In genomic region chr12:116194935-116195431, GRCh38 we compare ENCODE assay signal across 7 cellular contexts.
DNase-seq lines count a peak whose midpoint lies in the region; ATAC-seq and TF ChIP-seq lines count a peak whose summit lies in the region.

No MANE protein-coding gene starts in this region.

- H3K36me3 Mint-ChIP-seq in activated CD4-positive, alpha-beta T cell treated with anti-CD3 and anti-CD28 coated beads, Interleukin-2, amount 10 ng/mL, durations not matched to agents 24 days and 14 days (ENCODE audit: low read depth) = peaks cover 1% of the 10 kb centered on the region
- H3K36me3 Mint-ChIP-seq in natural killer cell = no peaks in the 10 kb centered on the region
- H3K36me3 Mint-ChIP-seq in mesothelial cell of epicardium = no peaks in the 10 kb centered on the region

- no peak for TF ChIP-seq CTCF in natural killer cell (IDR thresholded peaks at IDR 0.05)
- TF ChIP-seq CTCF in mesothelial cell of epicardium (IDR thresholded peaks at IDR 0.05; ENCODE audit: unreplicated experiment) = no peak

- H3K27me3 Mint-ChIP-seq in activated CD4-positive, alpha-beta T cell treated with anti-CD3 and anti-CD28 coated beads, Interleukin-2, amount 10 ng/mL, durations not matched to agents 24 days and 14 days = no peaks in the 10 kb centered on the region
- H3K27me3 Mint-ChIP-seq in natural killer cell (ENCODE audit: low read depth in 2 of 2) (no peaks in the 10 kb centered on the region), mesothelial cell of epicardium (ENCODE audit: low read depth) (no peaks in the 10 kb centered on the region)

- intact Hi-C loops in activated CD4-positive, alpha-beta T cell treated with anti-CD3 and anti-CD28 coated beads, Interleukin-2, amount 10 ng/mL, durations not matched to agents 24 days and 14 days (cut with micrococcal nuclease) = loop anchor here (1.0 to 2.0 kb wide), 3 partner anchors 23 to 196 kb away; no protein-coding TSS in a partner anchor
- intact Hi-C loops in natural killer cell (cut with micrococcal nuclease) = loop anchor here (5.0 kb wide), 1 partner anchor 53 kb away; no protein-coding TSS in a partner anchor
- intact Hi-C loops in sciatic nerve (cut with DNase I) = no loop called here

- peaks cover 36% of the 10 kb centered on the region for H3K4me1 Mint-ChIP-seq in activated CD4-positive, alpha-beta T cell treated with anti-CD3 and anti-CD28 coated beads, Interleukin-2, amount 10 ng/mL, durations not matched to agents 24 days and 14 days
- peaks cover 58% of the 10 kb centered on the region in 2 donors for H3K4me1 Mint-ChIP-seq in natural killer cell
- peaks cover 26% of the 10 kb centered on the region for H3K4me1 Mint-ChIP-seq in mesothelial cell of epicardium

- H3K4me3 Mint-ChIP-seq in activated CD4-positive, alpha-beta T cell treated with anti-CD3 and anti-CD28 coated beads, Interleukin-2, amount 10 ng/mL, durations not matched to agents 24 days and 14 days = peak overlapping the region; percentile 65
- peak overlapping the region; percentile 28 for H3K4me3 Mint-ChIP-seq in natural killer cell
- no peak overlapping the region for H3K4me3 Mint-ChIP-seq in mesothelial cell of epicardium

- ATAC-seq in GM19438 (IDR thresholded peaks at IDR 0.05; ENCODE audit: low read depth, unreplicated experiment) (peak; percentile 95), HG03135 (IDR thresholded peaks at IDR 0.05; ENCODE audit: unreplicated experiment) (peak; percentile 83), natural killer cell (peak; percentile 90 to 96 (median 93)), sciatic nerve (no peak)

- peak; percentile 87 for DNase-seq in activated CD4-positive, alpha-beta T cell treated with anti-CD3 and anti-CD28 coated beads, Interleukin-2, amount 10 ng/mL, durations not matched to agents 24 days and 14 days
- peak; percentile 45 for DNase-seq in natural killer cell
- no peak for DNase-seq in kidney glomerular epithelial cell (lab: John Stamatoyannopoulos, UW)
- DNase-seq in mesothelial cell of epicardium (ENCODE audit: low spot score in 2 of 2, unreplicated experiment in 2 of 2) = no peak
- no peak for DNase-seq in sciatic nerve (ENCODE audit: low spot score)

- H3K9me3 Mint-ChIP-seq in activated CD4-positive, alpha-beta T cell treated with anti-CD3 and anti-CD28 coated beads, Interleukin-2, amount 10 ng/mL, durations not matched to agents 24 days and 14 days = no peaks in the 10 kb centered on the region
- H3K9me3 Mint-ChIP-seq in natural killer cell (no peaks in the 10 kb centered on the region), mesothelial cell of epicardium (no peaks in the 10 kb centered on the region)

- peak overlapping the region; percentile 82 for H3K27ac Mint-ChIP-seq in activated CD4-positive, alpha-beta T cell treated with anti-CD3 and anti-CD28 coated beads, Interleukin-2, amount 10 ng/mL, durations not matched to agents 24 days and 14 days
- H3K27ac Mint-ChIP-seq in natural killer cell (peak overlapping the region; percentile 59 to 86), mesothelial cell of epicardium (no peak overlapping the region)

Comparison
In these comparisons a context has a peak if more than half of its experiments do, and no peak if none do; other contexts are left out.
1. DNase-seq: peak in activated CD4-positive, alpha-beta T cell treated with anti-CD3 and anti-CD28 coated beads, Interleukin-2, amount 10 ng/mL, durations not matched to agents 24 days and 14 days (single experiment) and natural killer cell (single experiment); none in kidney glomerular epithelial cell (single experiment), mesothelial cell of epicardium (0 of 2) and sciatic nerve (single experiment).